8 cellular contexts compared by ENCODE assay signal in the genomic region with DNA sequence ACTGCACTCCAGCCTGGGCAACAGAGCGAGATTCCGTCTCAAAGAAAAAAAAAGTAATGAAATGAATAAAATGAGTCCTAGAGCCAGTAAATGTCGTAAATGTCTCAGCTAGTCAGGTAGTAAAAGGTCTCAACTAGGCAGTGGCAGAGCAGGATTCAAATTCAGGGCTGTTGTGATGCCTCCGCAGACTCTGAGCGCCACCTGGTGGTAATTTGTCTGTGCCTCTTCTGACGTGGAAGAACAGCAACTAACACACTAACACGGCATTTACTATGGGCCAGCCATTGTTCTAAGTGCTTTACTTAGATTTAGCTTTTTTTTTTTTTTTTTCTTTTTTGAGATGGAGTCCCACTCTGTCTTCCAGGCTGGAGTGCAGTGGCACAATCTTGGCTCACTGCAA. TPM values are rescaled to one million over a fixed set of nuclear protein-coding genes. Genes with fewer than 3 reads are reported as not detected.
DNase-seq lines count a peak whose midpoint lies in the region; ATAC-seq, FAIRE-seq and TF ChIP-seq lines count a peak whose summit lies in the region.

No MANE protein-coding gene starts in this region.

- peak overlapping the region in 2 of 8 donors; percentile 43 to 66 for H3K27ac Mint-ChIP-seq in CD8-positive, alpha-beta memory T cell
- H3K27ac Mint-ChIP-seq in neural crest cell (ENCODE audit: unreplicated experiment) = no peak overlapping the region

- intact Hi-C loops in stomach (cut with DNase I; ENCODE audit: low total_unique reads) = loop anchor here (5.0 kb wide), 1 partner anchor 162 kb away; no protein-coding TSS in a partner anchor

- peaks cover 24 to 33% of the 10 kb centered on the region in 2 donors for H3K27me3 Mint-ChIP-seq in CD8-positive, alpha-beta memory T cell
- H3K27me3 Mint-ChIP-seq in neural crest cell (ENCODE audit: low read depth) = peaks cover 21% of the 10 kb centered on the region

- POLR2A ChIA-PET in CD8-positive, alpha-beta memory T cell (lab: Charles Lee) = interaction anchor here (0.9 kb wide), 1 partner anchor 482 kb away, joined by 3 read pairs; no protein-coding TSS in a partner anchor

- H3K36me3 ChIP-seq in CD8-positive, alpha-beta memory T cell (ENCODE audit: insufficient read depth, low read length) = no peaks in the 10 kb centered on the region
- H3K36me3 ChIP-seq in Peyer's patch (no peaks in the 10 kb centered on the region), stomach (no peaks in the 10 kb centered on the region)

- H3K4me1 Mint-ChIP-seq in CD8-positive, alpha-beta memory T cell = peaks cover 0 to 3% (median 0%) of the 10 kb centered on the region in 3 donors
- H3K4me1 Mint-ChIP-seq in neural crest cell = no peaks in the 10 kb centered on the region

- peak; percentile 77 to 90 (median 82) for DNase-seq in CD8-positive, alpha-beta memory T cell
- DNase-seq in HTR-8/SVneo (ENCODE audit: insufficient read length, low spot score) (peak; percentile 71), Peyer's patch (peak; percentile 83 to 96 (median 84)), fibroblast of mammary gland (ENCODE audit: low read depth) (peak; percentile 82), neural crest cell (ENCODE audit: low read depth, low spot score) (peak; percentile 80), stomach (peak; percentile 89)
- peak; percentile 82 for DNase-seq in activated T-cell treated with anti-CD3 and anti-CD28 coated beads, Interleukin-2, amount 50 U/mL, for 1 hour

- CTCF ChIA-PET in CD8-positive, alpha-beta memory T cell (lab: Charles Lee) = interaction anchor here (0.6 to 2.1 kb wide), 24 partner anchors 9 to 679 kb away, joined by 3 to 30 read pairs (median 3); a partner anchor contains a TSS

- no peak overlapping the region for H3K4me3 ChIP-seq in CD8-positive, alpha-beta memory T cell (ENCODE audit: low read length)
- no peak overlapping the region for H3K4me3 ChIP-seq in Peyer's patch
- no peak overlapping the region for H3K4me3 ChIP-seq in fibroblast of mammary gland (ENCODE audit: control insufficient read depth, low read depth, low read length)
- H3K4me3 ChIP-seq in stomach = no peak overlapping the region

- H3K27me3 ChIP-seq in CD8-positive, alpha-beta memory T cell (ENCODE audit: insufficient read depth, low read length, poor library complexity, severe bottlenecking) = no peaks in the 10 kb centered on the region
- H3K27me3 ChIP-seq in Peyer's patch (no peaks in the 10 kb centered on the region), stomach (peaks cover 0 to 20% (median 0%) of the 10 kb centered on the region in 3 donors)

- peak; percentile 49 to 97 (median 89) for TF ChIP-seq CTCF in Peyer's patch (IDR thresholded peaks at IDR 0.05)
- peak; percentile 92 for TF ChIP-seq CTCF in fibroblast of mammary gland (conservative IDR thresholded peaks at IDR 0.05; ENCODE audit: control insufficient read depth, insufficient read depth, low read depth, low read length)
- peak; percentile 82 for TF ChIP-seq CTCF in neural crest cell (conservative IDR thresholded peaks at IDR 0.05)
- peak in 5 of 7 experiments; percentile 61 to 88 (median 81) for TF ChIP-seq CTCF in stomach (IDR thresholded peaks at IDR 0.05)

- no peak overlapping the region for H3K27ac ChIP-seq in CD8-positive, alpha-beta memory T cell (ENCODE audit: low read depth, low read length)
- H3K27ac ChIP-seq in Peyer's patch (no peak overlapping the region), stomach (no peak overlapping the region)

- ATAC-seq in HG02588 (IDR thresholded peaks at IDR 0.05; ENCODE audit: unreplicated experiment) = no peak

- no peaks in the 10 kb centered on the region for H3K9me3 ChIP-seq in CD8-positive, alpha-beta memory T cell (ENCODE audit: low read length)
- H3K9me3 ChIP-seq in Peyer's patch (no peaks in the 10 kb centered on the region), stomach (no peaks in the 10 kb centered on the region)

- TF ChIP-seq POLR2A in Peyer's patch (IDR thresholded peaks at IDR 0.05) (no peak), stomach (IDR thresholded peaks at IDR 0.05) (no peak)

- H3K4me1 ChIP-seq in CD8-positive, alpha-beta memory T cell (ENCODE audit: insufficient read depth, low read length) = no peaks in the 10 kb centered on the region
- no peaks in the 10 kb centered on the region for H3K4me1 ChIP-seq in Peyer's patch
- H3K4me1 ChIP-seq in stomach = no peaks in the 10 kb centered on the region

- no peak for TF ChIP-seq EP300 in stomach (IDR thresholded peaks at IDR 0.05)

- no peak for FAIRE-seq in HTR-8/SVneo (lab: Jason Lieb, UNC)

- H3K36me3 Mint-ChIP-seq in CD8-positive, alpha-beta memory T cell = no peaks in the 10 kb centered on the region
- no peaks in the 10 kb centered on the region for H3K36me3 Mint-ChIP-seq in neural crest cell (ENCODE audit: low read depth)

- H3K4me3 Mint-ChIP-seq in CD8-positive, alpha-beta memory T cell = no peak overlapping the region
- no peak overlapping the region for H3K4me3 Mint-ChIP-seq in neural crest cell

- WGBS in stomach, 5 donors = 21 to 33% (median 31%) methylated on average over 7 of the region's 7 CpGs

- no peaks in the 10 kb centered on the region for H3K9me3 Mint-ChIP-seq in CD8-positive, alpha-beta memory T cell
- H3K9me3 Mint-ChIP-seq in neural crest cell = no peaks in the 10 kb centered on the region

RNA-seq across cellular contexts. Expression of a gene that starts 30.2 kb away (rescaled TPM):
- not detected for total RNA-seq in CD8-positive, alpha-beta memory T cell
- polyA plus RNA-seq in CD8-positive, alpha-beta memory T cell = not detected
- total RNA-seq in Peyer's patch (not detected), neural crest cell (not detected in 2 replicates), stomach (not detected)
- under 1 TPM in 1 of 3 donors, not detected in 2; 0.30 TPM for polyA plus RNA-seq in stomach

RNA-seq across cellular contexts. Expression of a gene that starts 48.6 kb away (rescaled TPM):
- not detected for total RNA-seq in CD8-positive, alpha-beta memory T cell
- not detected for polyA plus RNA-seq in CD8-positive, alpha-beta memory T cell
- 100 to 1,000 TPM in 1 of 4 donors, 10 to 100 TPM in 2, 1 to 10 TPM in 1; 4.1 to 147 (median 67.1) TPM for total RNA-seq in Peyer's patch
- 0.39 TPM in 1 of 2 replicates, not detected in the other for total RNA-seq in neural crest cell
- 10 to 100 TPM; 13.4 to 85.3 (median 39.7) TPM for total RNA-seq in stomach
- 10 to 100 TPM in 2 of 3 donors, 1 to 10 TPM in 1; 7.9 to 19.9 (median 15.5) TPM for polyA plus RNA-seq in stomach

RNA-seq across cellular contexts. Expression of a gene that starts 56.2 kb away (rescaled TPM):
- total RNA-seq in CD8-positive, alpha-beta memory T cell = not detected
- polyA plus RNA-seq in CD8-positive, alpha-beta memory T cell = not detected
- total RNA-seq in Peyer's patch (not detected), neural crest cell (not detected in 2 replicates), stomach (not detected)
- polyA plus RNA-seq in stomach = not detected
